ENCODE assay signal across 27 cellular contexts in genomic region chr6:163381118-163381751, GRCh38.
"Had no signal": no experiment of that assay in that cellular context is flagged by ENCODE, and none has a peak within 500 bp of the region (broad histone marks: within the 10 kb centered on the region; RNA-seq: fewer than 3 reads in every experiment).

No MANE protein-coding gene starts in this region.

- H3K4me1 Mint-ChIP-seq: activated CD4-positive, alpha-beta T cell treated with anti-CD3 and anti-CD28 coated beads for 36 hours; activated CD4-positive, alpha-beta T cell treated with anti-CD3 and anti-CD28 coated beads, Interleukin-2, amount 10 ng/mL, durations not matched to agents 7 days and 5 days had no signal

- H3K27ac Mint-ChIP-seq: activated CD4-positive, alpha-beta T cell treated with anti-CD3 and anti-CD28 coated beads for 36 hours; activated CD4-positive, alpha-beta T cell treated with anti-CD3 and anti-CD28 coated beads, Interleukin-2, amount 10 ng/mL, durations not matched to agents 7 days and 5 days; activated CD8-positive, alpha-beta T cell treated with anti-CD3 and anti-CD28 coated beads, Interleukin-2, amount 10 ng/mL, durations not matched to agents 7 days and 5 days; activated naive CD4-positive, alpha-beta T cell treated with anti-CD3 and anti-CD28 coated beads for 36 hours; activated naive CD4-positive, alpha-beta T cell treated with anti-CD3 and anti-CD28 coated beads, Interleukin-2, amount 50 U/mL, for 72 hours; activated T-cell treated with anti-CD3 and anti-CD28 coated beads, Interleukin-2, amount 50 U/mL, for 24 hours; T-helper 1 cell treated with Interleukin-12 subunit alpha and Interleukin-12 subunit beta and Interleukin-4 antibody, amounts not matched to agents 30 μg/mL and 1 μg/mL, for 36 hours; T-helper 2 cell treated with Interferon-gamma antibody and Interleukin-4, amounts not matched to agents 5 μg/mL and 100 μg/mL, for 36 hours had no signal

- H3K9me3 Mint-ChIP-seq: T-helper 1 cell treated with Interleukin-12 subunit alpha and Interleukin-12 subunit beta and Interleukin-4 antibody, amounts not matched to agents 30 μg/mL and 1 μg/mL, for 36 hours; T-helper 2 cell treated with Interferon-gamma antibody and Interleukin-4, amounts not matched to agents 5 μg/mL and 100 μg/mL, for 36 hours had no signal

- H3K4me3 Mint-ChIP-seq: activated CD4-positive, alpha-beta T cell treated with anti-CD3 and anti-CD28 coated beads for 36 hours; activated CD4-positive, alpha-beta T cell treated with anti-CD3 and anti-CD28 coated beads, Interleukin-2, amount 10 ng/mL, durations not matched to agents 7 days and 5 days; activated CD8-positive, alpha-beta T cell treated with anti-CD3 and anti-CD28 coated beads, Interleukin-2, amount 10 ng/mL, durations not matched to agents 7 days and 5 days; activated naive CD4-positive, alpha-beta T cell treated with anti-CD3 and anti-CD28 coated beads for 36 hours; activated T-cell treated with anti-CD3 and anti-CD28 coated beads, Interleukin-2, amount 50 U/mL, for 24 hours; T-helper 1 cell treated with Interleukin-12 subunit alpha and Interleukin-12 subunit beta and Interleukin-4 antibody, amounts not matched to agents 30 μg/mL and 1 μg/mL, for 36 hours; T-helper 2 cell treated with Interferon-gamma antibody and Interleukin-4, amounts not matched to agents 5 μg/mL and 100 μg/mL, for 36 hours had no signal

- DNase-seq: activated CD4-positive, alpha-beta T cell treated with anti-CD3 and anti-CD28 coated beads for 36 hours; activated CD4-positive, alpha-beta T cell treated with anti-CD3 and anti-CD28 coated beads, Interleukin-2, amount 10 ng/mL, durations not matched to agents 7 days and 5 days; activated CD4-positive, alpha-beta T cell treated with anti-CD3 and anti-CD28 coated beads, Interleukin-2, amount 50 U/mL, for 48 hours; activated CD8-positive, alpha-beta T cell treated with anti-CD3 and anti-CD28 coated beads, Interleukin-2, amount 10 ng/mL, durations not matched to agents 7 days and 5 days; activated gamma-delta T cell treated with Interleukin-2 at 50 U/mL for 16 hours; activated naive CD4-positive, alpha-beta T cell treated with anti-CD3 and anti-CD28 coated beads for 36 hours; activated T-cell treated with anti-CD3 and anti-CD28 coated beads, Interleukin-2, amount 50 U/mL, for 24 hours; adrenal gland; body of pancreas; Kasumi-1; KG1; MG63; NCI-H1048; NCI-H1436; NCI-H1694; NCI-H2029 treated with DMSO at 0.1 percent for 48 hours; NCI-H510A; NCI-H748 treated with DMSO at 0.1 percent for 48 hours; NK-92 treated with Interleukin-12 subunit alpha and Interleukin-12 subunit beta, amount 100 ng/mL, for 24 hours; PC-3; Peyer's patch; RPMI8226; SHP77 treated with DMSO at 0.1 percent for 48 hours; SK-N-SH had no signal
